19 cellular contexts compared by ENCODE assay signal in the genomic region with DNA sequence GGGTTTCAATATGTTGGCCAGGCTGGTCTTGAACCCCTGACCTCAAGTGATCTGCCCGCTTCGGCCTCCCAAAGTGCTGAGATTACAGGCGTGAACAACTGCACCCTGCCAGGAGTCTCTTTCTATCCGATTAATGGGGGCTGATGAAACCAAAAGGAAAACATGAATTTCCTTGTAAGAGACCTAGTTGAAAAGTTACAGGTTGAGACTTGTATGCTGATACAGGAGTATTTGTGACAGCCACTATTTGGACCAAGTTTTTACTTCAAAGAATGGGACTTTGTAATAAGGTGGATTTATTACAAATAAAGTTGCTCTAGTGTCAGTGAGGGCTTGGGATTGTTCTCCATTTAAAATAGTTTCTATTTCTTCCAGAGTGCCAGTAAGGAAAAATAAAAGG. TPM values are rescaled to one million over a fixed set of nuclear protein-coding genes. Genes with fewer than 3 reads are reported as not detected.
DNase-seq lines count a peak whose midpoint lies in the region; ATAC-seq and TF ChIP-seq lines count a peak whose summit lies in the region.
"Had no signal": no experiment of that assay in that cellular context is flagged by ENCODE, and none has a peak within 500 bp of the region (broad histone marks: within the 10 kb centered on the region; RNA-seq: fewer than 3 reads in every experiment).

No MANE protein-coding gene starts in this region.

- H3K27me3 Mint-ChIP-seq in mesothelial cell of epicardium (ENCODE audit: low read depth) (no peaks in the 10 kb centered on the region), type B pancreatic cell (no peaks in the 10 kb centered on the region)

- peak overlapping the region; percentile 4 for H3K4me3 Mint-ChIP-seq in mesothelial cell of epicardium
- peak overlapping the region; percentile 43 for H3K4me3 Mint-ChIP-seq in type B pancreatic cell
- H3K4me3 Mint-ChIP-seq: CD4-positive, alpha-beta memory T cell had no signal

- POLR2A ChIA-PET in RWPE1 (lab: Yijun Ruan, JAX; ENCODE audit: low non-redundant PET), result interaction anchor here (1.0 kb wide), 1 partner anchor 51 kb away, joined by 4 read pairs; no protein-coding TSS in a partner anchor

- ATAC-seq in HG02938 (IDR thresholded peaks at IDR 0.05; ENCODE audit: unreplicated experiment), result no peak
- ATAC-seq: A549 had no signal

- H3K4me1 Mint-ChIP-seq in mesothelial cell of epicardium, result peaks cover 57% of the 10 kb centered on the region
- H3K4me1 Mint-ChIP-seq in type B pancreatic cell (ENCODE audit: unreplicated experiment), result peaks cover 51% of the 10 kb centered on the region

- no peak for DNase-seq in RWPE1 (ENCODE audit: low spot score)
- peak; percentile 50 for DNase-seq in epithelial cell of esophagus (ENCODE audit: low read depth)
- DNase-seq in mesothelial cell of epicardium (ENCODE audit: low spot score in 2 of 2, unreplicated experiment in 2 of 2), result no peak
- no peak for DNase-seq in type B pancreatic cell (ENCODE audit: extremely low spot score, unreplicated experiment)
- no peak for DNase-seq in iPS-NIHi11 (ENCODE audit: low spot score)
- no peak for DNase-seq in NAMALWA (ENCODE audit: low spot score)
- DNase-seq: Calu3; CD4-positive, alpha-beta memory T cell; GF-D8; NCI-H1694 treated with DMSO at 0.1 percent for 48 hours; NCI-H510A treated with DMSO at 0.1 percent for 48 hours; RPMI8226; SJCRH30 had no signal

- H3K36me3 Mint-ChIP-seq in mesothelial cell of epicardium (peaks cover 4% of the 10 kb centered on the region), type B pancreatic cell (peaks cover 3% of the 10 kb centered on the region)
- H3K36me3 Mint-ChIP-seq: CD4-positive, alpha-beta memory T cell had no signal

- H3K9me3 Mint-ChIP-seq in mesothelial cell of epicardium, result peaks cover 10% of the 10 kb centered on the region
- H3K9me3 Mint-ChIP-seq in type B pancreatic cell, result peaks cover 5% of the 10 kb centered on the region

- TF ChIP-seq CTCF in RWPE1 (conservative IDR thresholded peaks at IDR 0.05; ENCODE audit: low read depth), result no peak
- TF ChIP-seq CTCF in epithelial cell of esophagus (IDR thresholded peaks at IDR 0.05; ENCODE audit: insufficient read depth, low read depth, low read length, missing control alignments), result no peak
- no peak for TF ChIP-seq CTCF in mesothelial cell of epicardium (IDR thresholded peaks at IDR 0.05; ENCODE audit: unreplicated experiment)
- TF ChIP-seq CTCF in type B pancreatic cell (conservative IDR thresholded peaks at IDR 0.05), result no peak

- CTCF ChIA-PET in RWPE1 (lab: Yijun Ruan, JAX), result no interaction called here

- peak overlapping the region; percentile 78 for H3K27ac Mint-ChIP-seq in mesothelial cell of epicardium
- peak overlapping the region; percentile 54 for H3K27ac Mint-ChIP-seq in type B pancreatic cell

- H3K4me3 ChIP-seq in epithelial cell of esophagus (ENCODE audit: low read length), result no peak overlapping the region
- H3K4me3 ChIP-seq: A549, BLaER1, GM23248, HAP-1, SJCRH30 had no signal

- peak overlapping the region; percentile 64 for H3K27ac ChIP-seq in RWPE1
- H3K27ac ChIP-seq: A549, BLaER1, GM23248, SJCRH30 had no signal

RNA-seq across cellular contexts. Expression of gene TMEM61, which starts 43.6 kb away (rescaled TPM):
- total RNA-seq in mesothelial cell of epicardium, result 0.31 to 0.47 TPM (median 0.34 TPM) in 3 replicates
- 2.9 and 3.8 TPM in 2 replicates for total RNA-seq in type B pancreatic cell (ENCODE audit: low replicate concordance)
- total RNA-seq: CD4-positive, alpha-beta memory T cell; GM23248; LHCN-M2; SJCRH30 had no signal

RNA-seq across cellular contexts. Expression of gene DHCR24, which starts 49.8 kb away (rescaled TPM):
- 92.5 to 96.4 TPM (median 92.7 TPM) in 3 replicates for total RNA-seq in mesothelial cell of epicardium
- 119 and 149 TPM in 2 replicates for total RNA-seq in type B pancreatic cell (ENCODE audit: low replicate concordance)
